ENCODE assay signal across 8 cellular contexts in genomic region chr4:17810260-17811077, GRCh38. TPM values are rescaled to one million over a fixed set of nuclear protein-coding genes. Genes with fewer than 3 reads are reported as not detected.
A peak's percentile ranks its signal among the peaks of the same experiment; 100 is the strongest.
DNase-seq lines count a peak whose midpoint lies in the region; ATAC-seq, FAIRE-seq and TF ChIP-seq lines count a peak whose summit lies in the region.

Gene DCAF16 (minus strand): TSS chr4:17810757. CDS start chr4:17804141, 6,616 bp downstream.
A gene with protein sequence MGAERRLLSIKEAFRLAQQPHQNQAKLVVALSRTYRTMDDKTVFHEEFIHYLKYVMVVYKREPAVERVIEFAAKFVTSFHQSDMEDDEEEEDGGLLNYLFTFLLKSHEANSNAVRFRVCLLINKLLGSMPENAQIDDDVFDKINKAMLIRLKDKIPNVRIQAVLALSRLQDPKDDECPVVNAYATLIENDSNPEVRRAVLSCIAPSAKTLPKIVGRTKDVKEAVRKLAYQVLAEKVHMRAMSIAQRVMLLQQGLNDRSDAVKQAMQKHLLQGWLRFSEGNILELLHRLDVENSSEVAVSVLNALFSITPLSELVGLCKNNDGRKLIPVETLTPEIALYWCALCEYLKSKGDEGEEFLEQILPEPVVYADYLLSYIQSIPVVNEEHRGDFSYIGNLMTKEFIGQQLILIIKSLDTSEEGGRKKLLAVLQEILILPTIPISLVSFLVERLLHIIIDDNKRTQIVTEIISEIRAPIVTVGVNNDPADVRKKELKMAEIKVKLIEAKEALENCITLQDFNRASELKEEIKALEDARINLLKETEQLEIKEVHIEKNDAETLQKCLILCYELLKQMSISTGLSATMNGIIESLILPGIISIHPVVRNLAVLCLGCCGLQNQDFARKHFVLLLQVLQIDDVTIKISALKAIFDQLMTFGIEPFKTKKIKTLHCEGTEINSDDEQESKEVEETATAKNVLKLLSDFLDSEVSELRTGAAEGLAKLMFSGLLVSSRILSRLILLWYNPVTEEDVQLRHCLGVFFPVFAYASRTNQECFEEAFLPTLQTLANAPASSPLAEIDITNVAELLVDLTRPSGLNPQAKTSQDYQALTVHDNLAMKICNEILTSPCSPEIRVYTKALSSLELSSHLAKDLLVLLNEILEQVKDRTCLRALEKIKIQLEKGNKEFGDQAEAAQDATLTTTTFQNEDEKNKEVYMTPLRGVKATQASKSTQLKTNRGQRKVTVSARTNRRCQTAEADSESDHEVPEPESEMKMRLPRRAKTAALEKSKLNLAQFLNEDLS (plus strand): TSS chr4:17810979. CDS start chr4:17811078, 99 bp downstream.

- H3K9ac ChIP-seq in kidney (ENCODE audit: low read length in 2 of 2): peak within 1 kb of the TSS; percentile 96 to 99

- no peaks in the 10 kb centered on the region for H3K9me3 ChIP-seq in kidney (ENCODE audit: control insufficient read depth in 1 of 2, low read length in 2 of 2)

- no peaks in the 10 kb centered on the region for H3K27me3 Mint-ChIP-seq in activated CD4-positive, alpha-beta T cell treated with anti-CD3 and anti-CD28 coated beads for 36 hours

- H3K27ac ChIP-seq in kidney (ENCODE audit: low read depth in 2 of 2, low read length in 2 of 2): peak within 1 kb of the TSS; percentile 92

- POLR2A ChIA-PET in activated CD4-positive, alpha-beta T cell treated with anti-CD3 and anti-CD28 coated beads for 36 hours (lab: Charles Lee): interaction anchor here (0.6 to 2.4 kb wide), 6 partner anchors 13 to 779 kb away, joined by 3 to 8 read pairs (median 4); partner anchors contain the start of genes LAP3, LCORL and MED28

- peaks cover 56% of the 10 kb centered on the region for H3K36me3 Mint-ChIP-seq in activated CD4-positive, alpha-beta T cell treated with anti-CD3 and anti-CD28 coated beads for 36 hours (ENCODE audit: low read depth)

- peak within 1 kb of the TSS; percentile 98 for H3K4me3 Mint-ChIP-seq in activated CD4-positive, alpha-beta T cell treated with anti-CD3 and anti-CD28 coated beads for 36 hours

- H3K36me3 ChIP-seq in kidney (ENCODE audit: control insufficient read depth in 1 of 2, insufficient read depth in 2 of 2, low read length in 2 of 2): no peaks in the 10 kb centered on the region

- H3K4me3 ChIP-seq in choroid plexus epithelial cell (ENCODE audit: low read depth, low read length) (peak within 1 kb of the TSS; percentile 84), kidney (ENCODE audit: low read length in 2 of 2) (peak within 1 kb of the TSS; percentile 77 to 89)

- TF ChIP-seq CTCF in choroid plexus epithelial cell (conservative IDR thresholded peaks at IDR 0.05; ENCODE audit: low read depth, low read length) (no peak), kidney (IDR thresholded peaks at IDR 0.05; ENCODE audit: borderline replicate concordance, extremely low read depth, insufficient read depth) (no peak)

- DNase-seq in Ammon's horn (ENCODE audit: low spot score) (peak; percentile 100), GM19238 (ENCODE audit: insufficient read length, low spot score) (peak; percentile 79), NCI-H524 (lab: John Stamatoyannopoulos, UW) (peak; percentile 99), choroid plexus epithelial cell (ENCODE audit: low read depth) (peak; percentile 100), kidney (peak; percentile 100)
- peak; percentile 99 for DNase-seq in activated CD4-positive, alpha-beta T cell treated with anti-CD3 and anti-CD28 coated beads for 36 hours
- peak; percentile 99 for DNase-seq in stimulated activated CD4-positive, alpha-beta T cell treated with anti-CD3 and anti-CD28 coated beads, Interleukin-15, amount 100 ng/mL, for 24 hours

- CTCF ChIA-PET in activated CD4-positive, alpha-beta T cell treated with anti-CD3 and anti-CD28 coated beads for 36 hours (lab: Charles Lee): interaction anchor here (0.6 to 4.0 kb wide), 7 partner anchors 10 to 261 kb away, joined by 3 to 18 read pairs (median 4); partner anchors contain the start of gene LAP3

- peak; percentile 98 for FAIRE-seq in kidney (lab: Jason Lieb, UNC)

- no peaks in the 10 kb centered on the region for H3K9me3 Mint-ChIP-seq in activated CD4-positive, alpha-beta T cell treated with anti-CD3 and anti-CD28 coated beads for 36 hours (ENCODE audit: low read depth)

- intact Hi-C loops in activated CD4-positive, alpha-beta T cell treated with anti-CD3 and anti-CD28 coated beads for 36 hours (cut with DNase I, micrococcal nuclease): loop anchor here (1.0 to 10.0 kb wide), 8 partner anchors 196 to 1584 kb away; partner anchors contain the start of genes LAP3 (in 2 of the 2), MED28 (in 2 of the 2), QDPR (in 2 of the 2) and CLRN2 (in 1 of the 2)
- intact Hi-C loops in kidney (cut with DNase I): no loop called here

- H3K4me1 ChIP-seq in kidney (ENCODE audit: control insufficient read depth in 1 of 2, insufficient read depth in 1 of 2, low read depth in 1 of 2, low read length in 2 of 2): peaks cover 14 to 16% of the 10 kb centered on the region in 2 donors

- ATAC-seq in HG03442 (IDR thresholded peaks at IDR 0.05; ENCODE audit: unreplicated experiment): peak; percentile 89
- ATAC-seq in activated CD4-positive, alpha-beta T cell treated with anti-CD3 and anti-CD28 coated beads for 36 hours: peak; percentile 91

- peak within 1 kb of the TSS; percentile 100 for H3K27ac Mint-ChIP-seq in activated CD4-positive, alpha-beta T cell treated with anti-CD3 and anti-CD28 coated beads for 36 hours

- H3K4me1 Mint-ChIP-seq in activated CD4-positive, alpha-beta T cell treated with anti-CD3 and anti-CD28 coated beads for 36 hours: peaks cover 42% of the 10 kb centered on the region

RNA-seq across cellular contexts. Expression of gene DCAF16, which starts in this region (rescaled TPM):
- 10 to 100 TPM; 40.3 to 47.5 TPM for total RNA-seq in activated CD4-positive, alpha-beta T cell treated with anti-CD3 and anti-CD28 coated beads for 36 hours
- 40.7 TPM for total RNA-seq in kidney
- polyA plus RNA-seq in kidney (ENCODE audit: insufficient read depth, low read depth, low replicate concordance): 7.4 TPM

RNA-seq across cellular contexts. Expression of the second gene that starts in this region (rescaled TPM):
- total RNA-seq in activated CD4-positive, alpha-beta T cell treated with anti-CD3 and anti-CD28 coated beads for 36 hours: 10 to 100 TPM; 73.8 to 82.8 TPM
- 0.91 TPM for total RNA-seq in kidney
- 0.19 TPM for polyA plus RNA-seq in kidney (ENCODE audit: insufficient read depth, low read depth, low replicate concordance)

Comparison
In these comparisons a context has a peak if more than half of its experiments do, and no peak if none do; other contexts are left out.
1. Peak in every context shown above with its lines: DNase-seq, ATAC-seq, H3K4me3 ChIP-seq and H3K27ac ChIP-seq.
2. RNA of the second gene that starts in this region (total RNA-seq): 73.8 to 82.8 TPM in activated CD4-positive, alpha-beta T cell treated with anti-CD3 and anti-CD28 coated beads for 36 hours; 0.91 TPM in kidney (single experiment); every median in the first group is over 10 times any median in the second.